In the genomic region with DNA sequence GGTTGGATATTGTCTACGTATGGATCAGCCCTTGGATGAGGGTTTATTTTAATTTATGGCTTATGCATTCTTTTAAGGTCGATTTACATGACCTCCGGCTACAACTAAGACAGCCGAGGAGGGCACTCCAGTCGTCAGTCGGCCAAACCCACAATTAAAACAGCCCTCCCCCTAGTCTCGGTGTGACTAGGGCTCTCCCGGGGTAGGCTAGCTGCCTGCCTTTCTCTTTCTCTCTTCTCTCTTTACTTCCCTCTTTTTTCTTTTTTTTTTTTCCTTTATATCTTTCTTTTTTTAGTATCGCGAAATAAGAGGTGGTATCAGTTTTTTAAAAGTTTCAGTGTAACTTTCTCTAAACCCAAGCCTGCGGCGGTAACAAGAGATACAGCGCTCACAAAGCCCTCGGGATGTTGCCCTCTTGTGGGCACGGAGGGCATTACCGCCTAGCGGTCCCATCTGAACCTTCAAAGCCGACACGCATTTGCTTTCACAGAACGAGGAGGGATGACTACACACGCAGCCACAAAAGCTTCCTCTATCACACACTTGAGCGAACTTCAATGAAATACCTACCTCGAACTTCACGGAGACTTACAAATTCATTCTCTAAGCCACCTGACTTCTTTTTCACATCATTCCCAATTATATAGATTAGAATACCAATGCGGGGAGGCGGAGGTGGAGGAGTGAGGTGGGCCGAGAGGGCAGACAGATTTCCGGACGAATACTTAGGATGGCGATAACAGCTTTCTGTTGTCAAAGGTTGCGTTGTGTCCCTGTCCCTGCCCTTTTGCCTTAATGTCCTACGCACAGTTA, we compare ENCODE assay signal across 8 cellular contexts.
A peak's percentile ranks its signal among the peaks of the same experiment; 100 is the strongest.
DNase-seq lines count a peak whose midpoint lies in the region; ATAC-seq, FAIRE-seq and TF ChIP-seq lines count a peak whose summit lies in the region.

No MANE protein-coding gene starts in this region.

- FAIRE-seq in colon (lab: Jason Lieb, UNC) = peak; percentile 28

- ATAC-seq in GM18868 (IDR thresholded peaks at IDR 0.05; ENCODE audit: unreplicated experiment) (peak; percentile 91), HG03135 (IDR thresholded peaks at IDR 0.05; ENCODE audit: unreplicated experiment) (peak; percentile 94)

- peak; percentile 97 for TF ChIP-seq CTCF in AG09309 (IDR thresholded peaks at IDR 0.05; ENCODE audit: control insufficient read depth, insufficient read depth, low read depth, low read length, missing control alignments)

- H3K4me3 ChIP-seq in AG09309 (ENCODE audit: control insufficient read depth, low read depth, low read length) = peak overlapping the region; percentile 53

- peak overlapping the region; percentile 84 for H3K27ac ChIP-seq in layer of hippocampus (ENCODE audit: low read depth, low read length)

- DNase-seq in AG09309 (ENCODE audit: low read depth) (peak; percentile 52), NCI-H2227 treated with DMSO at 0.1 percent for 48 hours (lab: John Stamatoyannopoulos, UW) (peak; percentile 85)
- peak; percentile 73 to 81 for DNase-seq in activated CD4-positive, alpha-beta T cell treated with anti-CD3 and anti-CD28 coated beads for 24 hours (ENCODE audit: low read depth in 2 of 2)
- peak; percentile 38 to 78 (median 72) for DNase-seq in stimulated activated CD4-positive, alpha-beta T cell treated with anti-CD3 and anti-CD28 coated beads, Interleukin-1b, Interleukin-23, amount 100 ng/mL, for 24 hours (ENCODE audit: low read depth in 4 of 4, low spot score in 1 of 4)

- peaks cover 40% of the 10 kb centered on the region for H3K27me3 ChIP-seq in layer of hippocampus (ENCODE audit: control insufficient read depth, insufficient read depth, low read length)

Comparison
In these comparisons a context has a peak if more than half of its experiments do, and no peak if none do; other contexts are left out.
1. Peak in every context shown above with its lines: DNase-seq, ATAC-seq, H3K4me3 ChIP-seq and H3K27ac ChIP-seq.